1 cellular context compared by ENCODE assay signal in the genomic region with DNA sequence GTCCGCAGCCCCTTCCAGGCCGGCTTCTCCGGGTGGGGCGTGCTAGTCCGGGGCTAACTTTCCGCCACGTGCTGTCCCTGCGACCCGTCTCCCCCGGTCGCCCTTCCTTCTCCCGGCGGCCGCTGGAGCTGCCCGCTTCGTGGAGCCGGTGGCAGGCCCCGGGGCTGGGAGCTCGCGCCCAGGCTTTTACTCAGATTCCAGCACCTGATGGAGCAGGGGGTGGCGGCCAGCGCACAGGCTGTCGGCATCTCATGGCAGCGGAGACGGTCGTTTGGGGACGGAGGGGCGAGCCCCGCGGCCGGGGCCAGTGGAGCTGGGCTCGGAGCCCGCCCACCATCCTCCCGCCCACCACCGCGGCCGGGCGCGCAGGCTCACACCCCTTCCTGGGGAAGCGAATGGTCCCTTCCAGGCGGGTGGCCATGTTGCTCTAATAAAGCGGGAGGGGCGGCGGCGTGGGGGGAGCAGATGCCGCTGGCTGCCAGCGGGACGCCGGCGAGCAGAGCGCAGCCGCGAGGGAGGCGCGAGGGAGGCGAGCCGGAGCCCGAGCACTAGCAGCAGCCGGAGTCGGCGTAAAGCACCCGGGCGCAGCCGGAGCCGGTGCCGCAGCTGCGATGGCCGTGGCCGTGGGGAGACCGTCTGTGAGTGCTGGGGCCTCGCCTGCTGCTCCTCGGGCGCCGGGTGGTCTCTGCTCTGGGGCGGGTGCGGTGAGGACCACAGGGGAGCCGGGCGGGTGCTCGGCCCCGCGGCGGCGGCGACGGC.
A peak's percentile ranks its signal among the peaks of the same experiment; 100 is the strongest.
TF ChIP-seq lines count a peak whose summit lies in the region.

A gene (plus strand): TSS at position 460 of the 759 bp plus-strand sequence. CDS start 152 bp downstream, at position 612.

TF ChIP-seq in HepG2, 621 proteins besides CTCF, POLR2A, EP300 and RAD21 (continued from another document and continues in another):
- TF ChIP-seq SATB2 (CRISPR knock-in tag; IDR thresholded peaks at IDR 0.05) (no peak), ZNF207 (IDR thresholded peaks at IDR 0.05; ENCODE audit: borderline replicate concordance) (no peak), ZNF292 (CRISPR knock-in tag; IDR thresholded peaks at IDR 0.05; ENCODE audit: borderline replicate concordance, low read depth) (no peak), ZNF782 (CRISPR knock-in tag; IDR thresholded peaks at IDR 0.05; ENCODE audit: borderline replicate concordance) (no peak; the same call in 1 of the 2 replicates), SSRP1 (CRISPR knock-in tag; IDR thresholded peaks at IDR 0.05) (no peak), ZFX (CRISPR knock-in tag; IDR thresholded peaks at IDR 0.05; ENCODE audit: low read depth) (peak; percentile 84), GZF1 (CRISPR knock-in tag; IDR thresholded peaks at IDR 0.05) (no peak), ZBTB7B (CRISPR knock-in tag; IDR thresholded peaks at IDR 0.05) (peak; percentile 59), FOXJ3 (CRISPR knock-in tag; IDR thresholded peaks at IDR 0.05; ENCODE audit: borderline replicate concordance) (no peak), ZNF205 (CRISPR knock-in tag; IDR thresholded peaks at IDR 0.05) (peak; percentile 80), JDP2 (CRISPR knock-in tag; IDR thresholded peaks at IDR 0.05; ENCODE audit: borderline replicate concordance) (no peak), PRMT3 (CRISPR knock-in tag; IDR thresholded peaks at IDR 0.05; ENCODE audit: borderline replicate concordance, low read depth) (peak; percentile 64; the same call in 1 of the 2 replicates), ZNF75D (CRISPR knock-in tag; IDR thresholded peaks at IDR 0.05; ENCODE audit: borderline replicate concordance) (no peak), CHD4 (IDR thresholded peaks at IDR 0.05; ENCODE audit: borderline replicate concordance, low read length) (no peak), ZNF660 (CRISPR knock-in tag; IDR thresholded peaks at IDR 0.05; ENCODE audit: borderline replicate concordance, low read depth) (no peak), SAFB2 (CRISPR knock-in tag; IDR thresholded peaks at IDR 0.05; ENCODE audit: borderline replicate concordance, low read depth) (peak; percentile 95; the same call in 1 of the 2 replicates), ZNF33A (CRISPR knock-in tag; IDR thresholded peaks at IDR 0.05; ENCODE audit: borderline replicate concordance) (peak; percentile 76; the same call in 1 of the 2 replicates), SMARCC2 (IDR thresholded peaks at IDR 0.05) (no peak), IRF2 (CRISPR knock-in tag; IDR thresholded peaks at IDR 0.05) (peak; percentile 46; the same call in 1 of the 2 replicates), ESRRA (CRISPR knock-in tag; IDR thresholded peaks at IDR 0.05; ENCODE audit: low read depth) (peak; percentile 70), ZNF460 (CRISPR knock-in tag; IDR thresholded peaks at IDR 0.05; ENCODE audit: borderline replicate concordance) (peak; percentile 11; the same call in 1 of the 2 replicates), SOX6 (IDR thresholded peaks at IDR 0.05) (no peak), SOX6 (CRISPR knock-in tag; IDR thresholded peaks at IDR 0.05) (no peak; the same call in 1 of the 2 replicates), ZNF24 (IDR thresholded peaks at IDR 0.05) (no peak), REXO4 (CRISPR knock-in tag; IDR thresholded peaks at IDR 0.05; ENCODE audit: borderline replicate concordance) (no peak), HOXA5 (CRISPR knock-in tag; IDR thresholded peaks at IDR 0.05) (peak; percentile 27; the same call in 1 of the 2 replicates)
- TF ChIP-seq, protein P1, sequence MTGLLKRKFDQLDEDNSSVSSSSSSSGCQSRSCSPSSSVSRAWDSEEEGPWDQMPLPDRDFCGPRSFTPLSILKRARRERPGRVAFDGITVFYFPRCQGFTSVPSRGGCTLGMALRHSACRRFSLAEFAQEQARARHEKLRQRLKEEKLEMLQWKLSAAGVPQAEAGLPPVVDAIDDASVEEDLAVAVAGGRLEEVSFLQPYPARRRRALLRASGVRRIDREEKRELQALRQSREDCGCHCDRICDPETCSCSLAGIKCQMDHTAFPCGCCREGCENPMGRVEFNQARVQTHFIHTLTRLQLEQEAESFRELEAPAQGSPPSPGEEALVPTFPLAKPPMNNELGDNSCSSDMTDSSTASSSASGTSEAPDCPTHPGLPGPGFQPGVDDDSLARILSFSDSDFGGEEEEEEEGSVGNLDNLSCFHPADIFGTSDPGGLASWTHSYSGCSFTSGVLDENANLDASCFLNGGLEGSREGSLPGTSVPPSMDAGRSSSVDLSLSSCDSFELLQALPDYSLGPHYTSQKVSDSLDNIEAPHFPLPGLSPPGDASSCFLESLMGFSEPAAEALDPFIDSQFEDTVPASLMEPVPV (CRISPR knock-in tag; IDR thresholded peaks at IDR 0.05), result peak; percentile 15; the same call in 1 of the 2 replicates
- TF ChIP-seq, protein P2, sequence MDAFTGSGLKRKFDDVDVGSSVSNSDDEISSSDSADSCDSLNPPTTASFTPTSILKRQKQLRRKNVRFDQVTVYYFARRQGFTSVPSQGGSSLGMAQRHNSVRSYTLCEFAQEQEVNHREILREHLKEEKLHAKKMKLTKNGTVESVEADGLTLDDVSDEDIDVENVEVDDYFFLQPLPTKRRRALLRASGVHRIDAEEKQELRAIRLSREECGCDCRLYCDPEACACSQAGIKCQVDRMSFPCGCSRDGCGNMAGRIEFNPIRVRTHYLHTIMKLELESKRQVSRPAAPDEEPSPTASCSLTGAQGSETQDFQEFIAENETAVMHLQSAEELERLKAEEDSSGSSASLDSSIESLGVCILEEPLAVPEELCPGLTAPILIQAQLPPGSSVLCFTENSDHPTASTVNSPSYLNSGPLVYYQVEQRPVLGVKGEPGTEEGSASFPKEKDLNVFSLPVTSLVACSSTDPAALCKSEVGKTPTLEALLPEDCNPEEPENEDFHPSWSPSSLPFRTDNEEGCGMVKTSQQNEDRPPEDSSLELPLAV (CRISPR knock-in tag; conservative IDR thresholded peaks at IDR 0.05; ENCODE audit: low read depth), result 0 out of 2 replicates have a peak, but pooled peaks have one; percentile 42
- TF ChIP-seq, protein P3, sequence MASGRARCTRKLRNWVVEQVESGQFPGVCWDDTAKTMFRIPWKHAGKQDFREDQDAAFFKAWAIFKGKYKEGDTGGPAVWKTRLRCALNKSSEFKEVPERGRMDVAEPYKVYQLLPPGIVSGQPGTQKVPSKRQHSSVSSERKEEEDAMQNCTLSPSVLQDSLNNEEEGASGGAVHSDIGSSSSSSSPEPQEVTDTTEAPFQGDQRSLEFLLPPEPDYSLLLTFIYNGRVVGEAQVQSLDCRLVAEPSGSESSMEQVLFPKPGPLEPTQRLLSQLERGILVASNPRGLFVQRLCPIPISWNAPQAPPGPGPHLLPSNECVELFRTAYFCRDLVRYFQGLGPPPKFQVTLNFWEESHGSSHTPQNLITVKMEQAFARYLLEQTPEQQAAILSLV (CRISPR knock-in tag; IDR thresholded peaks at IDR 0.05; ENCODE audit: borderline replicate concordance), result 0 out of 2 replicates have a peak, but pooled peaks have one; percentile 44
- TF ChIP-seq, protein P4, sequence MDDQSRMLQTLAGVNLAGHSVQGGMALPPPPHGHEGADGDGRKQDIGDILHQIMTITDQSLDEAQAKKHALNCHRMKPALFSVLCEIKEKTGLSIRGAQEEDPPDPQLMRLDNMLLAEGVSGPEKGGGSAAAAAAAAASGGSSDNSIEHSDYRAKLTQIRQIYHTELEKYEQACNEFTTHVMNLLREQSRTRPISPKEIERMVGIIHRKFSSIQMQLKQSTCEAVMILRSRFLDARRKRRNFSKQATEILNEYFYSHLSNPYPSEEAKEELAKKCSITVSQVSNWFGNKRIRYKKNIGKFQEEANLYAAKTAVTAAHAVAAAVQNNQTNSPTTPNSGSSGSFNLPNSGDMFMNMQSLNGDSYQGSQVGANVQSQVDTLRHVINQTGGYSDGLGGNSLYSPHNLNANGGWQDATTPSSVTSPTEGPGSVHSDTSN (CRISPR knock-in tag; IDR thresholded peaks at IDR 0.05; ENCODE audit: borderline replicate concordance), result no peak
- TF ChIP-seq, protein P5, sequence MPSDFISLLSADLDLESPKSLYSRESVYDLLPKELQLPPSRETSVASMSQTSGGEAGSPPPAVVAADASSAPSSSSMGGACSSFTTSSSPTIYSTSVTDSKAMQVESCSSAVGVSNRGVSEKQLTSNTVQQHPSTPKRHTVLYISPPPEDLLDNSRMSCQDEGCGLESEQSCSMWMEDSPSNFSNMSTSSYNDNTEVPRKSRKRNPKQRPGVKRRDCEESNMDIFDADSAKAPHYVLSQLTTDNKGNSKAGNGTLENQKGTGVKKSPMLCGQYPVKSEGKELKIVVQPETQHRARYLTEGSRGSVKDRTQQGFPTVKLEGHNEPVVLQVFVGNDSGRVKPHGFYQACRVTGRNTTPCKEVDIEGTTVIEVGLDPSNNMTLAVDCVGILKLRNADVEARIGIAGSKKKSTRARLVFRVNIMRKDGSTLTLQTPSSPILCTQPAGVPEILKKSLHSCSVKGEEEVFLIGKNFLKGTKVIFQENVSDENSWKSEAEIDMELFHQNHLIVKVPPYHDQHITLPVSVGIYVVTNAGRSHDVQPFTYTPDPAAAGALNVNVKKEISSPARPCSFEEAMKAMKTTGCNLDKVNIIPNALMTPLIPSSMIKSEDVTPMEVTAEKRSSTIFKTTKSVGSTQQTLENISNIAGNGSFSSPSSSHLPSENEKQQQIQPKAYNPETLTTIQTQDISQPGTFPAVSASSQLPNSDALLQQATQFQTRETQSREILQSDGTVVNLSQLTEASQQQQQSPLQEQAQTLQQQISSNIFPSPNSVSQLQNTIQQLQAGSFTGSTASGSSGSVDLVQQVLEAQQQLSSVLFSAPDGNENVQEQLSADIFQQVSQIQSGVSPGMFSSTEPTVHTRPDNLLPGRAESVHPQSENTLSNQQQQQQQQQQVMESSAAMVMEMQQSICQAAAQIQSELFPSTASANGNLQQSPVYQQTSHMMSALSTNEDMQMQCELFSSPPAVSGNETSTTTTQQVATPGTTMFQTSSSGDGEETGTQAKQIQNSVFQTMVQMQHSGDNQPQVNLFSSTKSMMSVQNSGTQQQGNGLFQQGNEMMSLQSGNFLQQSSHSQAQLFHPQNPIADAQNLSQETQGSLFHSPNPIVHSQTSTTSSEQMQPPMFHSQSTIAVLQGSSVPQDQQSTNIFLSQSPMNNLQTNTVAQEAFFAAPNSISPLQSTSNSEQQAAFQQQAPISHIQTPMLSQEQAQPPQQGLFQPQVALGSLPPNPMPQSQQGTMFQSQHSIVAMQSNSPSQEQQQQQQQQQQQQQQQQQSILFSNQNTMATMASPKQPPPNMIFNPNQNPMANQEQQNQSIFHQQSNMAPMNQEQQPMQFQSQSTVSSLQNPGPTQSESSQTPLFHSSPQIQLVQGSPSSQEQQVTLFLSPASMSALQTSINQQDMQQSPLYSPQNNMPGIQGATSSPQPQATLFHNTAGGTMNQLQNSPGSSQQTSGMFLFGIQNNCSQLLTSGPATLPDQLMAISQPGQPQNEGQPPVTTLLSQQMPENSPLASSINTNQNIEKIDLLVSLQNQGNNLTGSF (CRISPR knock-in tag; IDR thresholded peaks at IDR 0.05), result 0 out of 2 replicates have a peak, but pooled peaks have one; percentile 35
- TF ChIP-seq, protein P6, sequence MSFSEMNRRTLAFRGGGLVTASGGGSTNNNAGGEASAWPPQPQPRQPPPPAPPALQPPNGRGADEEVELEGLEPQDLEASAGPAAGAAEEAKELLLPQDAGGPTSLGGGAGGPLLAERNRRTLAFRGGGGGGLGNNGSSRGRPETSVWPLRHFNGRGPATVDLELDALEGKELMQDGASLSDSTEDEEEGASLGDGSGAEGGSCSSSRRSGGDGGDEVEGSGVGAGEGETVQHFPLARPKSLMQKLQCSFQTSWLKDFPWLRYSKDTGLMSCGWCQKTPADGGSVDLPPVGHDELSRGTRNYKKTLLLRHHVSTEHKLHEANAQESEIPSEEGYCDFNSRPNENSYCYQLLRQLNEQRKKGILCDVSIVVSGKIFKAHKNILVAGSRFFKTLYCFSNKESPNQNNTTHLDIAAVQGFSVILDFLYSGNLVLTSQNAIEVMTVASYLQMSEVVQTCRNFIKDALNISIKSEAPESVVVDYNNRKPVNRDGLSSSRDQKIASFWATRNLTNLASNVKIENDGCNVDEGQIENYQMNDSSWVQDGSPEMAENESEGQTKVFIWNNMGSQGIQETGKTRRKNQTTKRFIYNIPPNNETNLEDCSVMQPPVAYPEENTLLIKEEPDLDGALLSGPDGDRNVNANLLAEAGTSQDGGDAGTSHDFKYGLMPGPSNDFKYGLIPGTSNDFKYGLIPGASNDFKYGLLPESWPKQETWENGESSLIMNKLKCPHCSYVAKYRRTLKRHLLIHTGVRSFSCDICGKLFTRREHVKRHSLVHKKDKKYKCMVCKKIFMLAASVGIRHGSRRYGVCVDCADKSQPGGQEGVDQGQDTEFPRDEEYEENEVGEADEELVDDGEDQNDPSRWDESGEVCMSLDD (CRISPR knock-in tag; IDR thresholded peaks at IDR 0.05; ENCODE audit: borderline replicate concordance), result no peak
- TF ChIP-seq, protein P7, sequence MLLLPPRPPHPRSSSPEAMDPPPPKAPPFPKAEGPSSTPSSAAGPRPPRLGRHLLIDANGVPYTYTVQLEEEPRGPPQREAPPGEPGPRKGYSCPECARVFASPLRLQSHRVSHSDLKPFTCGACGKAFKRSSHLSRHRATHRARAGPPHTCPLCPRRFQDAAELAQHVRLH (CRISPR knock-in tag; IDR thresholded peaks at IDR 0.05; ENCODE audit: borderline replicate concordance, low read depth), result 0 out of 2 replicates have a peak, but pooled peaks have one; percentile 21
- TF ChIP-seq, protein P8, sequence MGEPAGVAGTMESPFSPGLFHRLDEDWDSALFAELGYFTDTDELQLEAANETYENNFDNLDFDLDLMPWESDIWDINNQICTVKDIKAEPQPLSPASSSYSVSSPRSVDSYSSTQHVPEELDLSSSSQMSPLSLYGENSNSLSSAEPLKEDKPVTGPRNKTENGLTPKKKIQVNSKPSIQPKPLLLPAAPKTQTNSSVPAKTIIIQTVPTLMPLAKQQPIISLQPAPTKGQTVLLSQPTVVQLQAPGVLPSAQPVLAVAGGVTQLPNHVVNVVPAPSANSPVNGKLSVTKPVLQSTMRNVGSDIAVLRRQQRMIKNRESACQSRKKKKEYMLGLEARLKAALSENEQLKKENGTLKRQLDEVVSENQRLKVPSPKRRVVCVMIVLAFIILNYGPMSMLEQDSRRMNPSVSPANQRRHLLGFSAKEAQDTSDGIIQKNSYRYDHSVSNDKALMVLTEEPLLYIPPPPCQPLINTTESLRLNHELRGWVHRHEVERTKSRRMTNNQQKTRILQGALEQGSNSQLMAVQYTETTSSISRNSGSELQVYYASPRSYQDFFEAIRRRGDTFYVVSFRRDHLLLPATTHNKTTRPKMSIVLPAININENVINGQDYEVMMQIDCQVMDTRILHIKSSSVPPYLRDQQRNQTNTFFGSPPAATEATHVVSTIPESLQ (CRISPR knock-in tag; conservative IDR thresholded peaks at IDR 0.05), result no peak
